ENCODE assay signal across 18 cellular contexts in the genomic region with DNA sequence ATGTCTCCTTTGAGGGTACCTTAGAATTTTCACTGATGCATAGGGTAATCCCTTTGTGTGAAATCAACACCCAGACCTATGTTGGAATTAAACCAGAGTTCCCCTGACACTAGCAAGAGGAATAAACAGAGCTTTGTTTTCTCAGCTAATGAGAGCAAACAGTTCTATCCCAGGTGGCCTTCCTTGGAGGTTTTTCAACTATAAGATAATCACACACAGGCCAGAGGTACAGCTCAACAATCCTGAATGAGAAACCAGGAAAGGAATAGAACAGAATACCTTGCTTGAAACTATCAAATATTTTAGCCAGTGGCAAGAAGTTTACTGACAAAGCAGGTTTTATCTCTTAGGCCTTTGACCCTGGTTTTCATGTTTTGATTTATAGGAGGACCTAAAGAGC.
"Had no signal": no experiment of that assay in that cellular context is flagged by ENCODE, and none has a peak within 500 bp of the region (broad histone marks: within the 10 kb centered on the region; RNA-seq: fewer than 3 reads in every experiment).

No MANE protein-coding gene starts in this region.

- H3K4me3 Mint-ChIP-seq: activated naive CD4-positive, alpha-beta T cell treated with anti-CD3 and anti-CD28 coated beads, Interleukin-2, amount 50 U/mL, for 24 hours; activated T-cell treated with anti-CD3 and anti-CD28 coated beads, Interleukin-2, amount 50 U/mL, for 72 hours; natural killer cell; stimulated activated effector memory CD8-positive, alpha-beta T cell treated with anti-CD3 and anti-CD28 coated beads, Interleukin-12 subunit alpha, Interleukin-12 subunit beta, amount 100 ng/mL, for 72 hours; type B pancreatic cell had no signal

- H3K4me3 ChIP-seq: ascending aorta, breast epithelium, coronary artery, lower lobe of right lung, ovary, testis had no signal

- DNase-seq: activated CD4-positive, alpha-beta T cell treated with anti-CD3 and anti-CD28 coated beads, Interleukin-2, amount 50 U/mL, for 4 hours; activated gamma-delta T cell; activated T-cell treated with anti-CD3 and anti-CD28 coated beads, Interleukin-2, amount 50 U/mL, for 72 hours; foreskin keratinocyte; hippocampal formation; left cardiac atrium; lower lobe of right lung; natural killer cell; ovary; stimulated activated CD4-positive, alpha-beta T cell treated with anti-CD3 and anti-CD28 coated beads, Interleukin-4, amount 100 ng/mL, for 24 hours; testis had no signal

- H3K27ac Mint-ChIP-seq: activated naive CD4-positive, alpha-beta T cell treated with anti-CD3 and anti-CD28 coated beads, Interleukin-2, amount 50 U/mL, for 24 hours; activated T-cell treated with anti-CD3 and anti-CD28 coated beads, Interleukin-2, amount 50 U/mL, for 72 hours; natural killer cell; stimulated activated effector memory CD8-positive, alpha-beta T cell treated with anti-CD3 and anti-CD28 coated beads, Interleukin-12 subunit alpha, Interleukin-12 subunit beta, amount 100 ng/mL, for 72 hours; type B pancreatic cell had no signal

- H3K36me3 Mint-ChIP-seq: activated naive CD4-positive, alpha-beta T cell treated with anti-CD3 and anti-CD28 coated beads, Interleukin-2, amount 50 U/mL, for 24 hours; natural killer cell; stimulated activated effector memory CD8-positive, alpha-beta T cell treated with anti-CD3 and anti-CD28 coated beads, Interleukin-12 subunit alpha, Interleukin-12 subunit beta, amount 100 ng/mL, for 72 hours; type B pancreatic cell had no signal

- H3K9me3 Mint-ChIP-seq: activated naive CD4-positive, alpha-beta T cell treated with anti-CD3 and anti-CD28 coated beads, Interleukin-2, amount 50 U/mL, for 24 hours; stimulated activated effector memory CD8-positive, alpha-beta T cell treated with anti-CD3 and anti-CD28 coated beads, Interleukin-12 subunit alpha, Interleukin-12 subunit beta, amount 100 ng/mL, for 72 hours had no signal

- H3K4me1 Mint-ChIP-seq: activated naive CD4-positive, alpha-beta T cell treated with anti-CD3 and anti-CD28 coated beads, Interleukin-2, amount 50 U/mL, for 24 hours; natural killer cell; stimulated activated effector memory CD8-positive, alpha-beta T cell treated with anti-CD3 and anti-CD28 coated beads, Interleukin-12 subunit alpha, Interleukin-12 subunit beta, amount 100 ng/mL, for 72 hours had no signal

- ATAC-seq: activated T-cell treated with anti-CD3 and anti-CD28 coated beads, Interleukin-2, amount 50 U/mL, for 72 hours; foreskin keratinocyte; left cardiac atrium; lower lobe of right lung; natural killer cell; sciatic nerve; stimulated activated effector memory CD8-positive, alpha-beta T cell treated with anti-CD3 and anti-CD28 coated beads, Interleukin-12 subunit alpha, Interleukin-12 subunit beta, amount 100 ng/mL, for 72 hours had no signal
